24 cellular contexts compared by ENCODE assay signal in genomic region chr13:50213526-50213925, GRCh38.
"Had no signal": no experiment of that assay in that cellular context is flagged by ENCODE, and none has a peak within 500 bp of the region (broad histone marks: within the 10 kb centered on the region; RNA-seq: fewer than 3 reads in every experiment).

No MANE protein-coding gene starts in this region.

- H3K27me3 ChIP-seq: gastroesophageal sphincter, heart left ventricle, hepatocyte, left lung, testis, tibial artery had no signal

- H3K4me3 ChIP-seq: coronary artery, gastroesophageal sphincter, heart left ventricle, hepatocyte, left lung, prostate gland, skin epidermis, testis, tibial artery had no signal

- H3K27me3 Mint-ChIP-seq: stimulated activated memory B cell treated with anti-CD40 and anti-IgM and Interleukin-4, amounts not matched to agents 10 μg/mL and 1 μg/mL and 100 μg/mL, for 72 hours; type B pancreatic cell had no signal

- H3K9me3 ChIP-seq: prostate gland, testis had no signal

- H3K27ac Mint-ChIP-seq: effector memory CD8-positive, alpha-beta T cell; naive thymus-derived CD8-positive, alpha-beta T cell; nephron progenitor cell; stimulated activated memory B cell treated with anti-CD40 and anti-IgM and Interleukin-4, amounts not matched to agents 10 μg/mL and 1 μg/mL and 100 μg/mL, for 72 hours; type B pancreatic cell had no signal

- ATAC-seq: effector memory CD8-positive, alpha-beta T cell; foreskin keratinocyte; gastroesophageal sphincter; heart left ventricle; left cardiac atrium; left lung; naive thymus-derived CD8-positive, alpha-beta T cell; right cardiac atrium; stimulated activated memory B cell treated with anti-CD40 and anti-IgM and Interleukin-4, amounts not matched to agents 10 μg/mL and 1 μg/mL and 100 μg/mL, for 72 hours; stimulated activated naive CD8-positive, alpha-beta T cell treated with anti-CD3 and anti-CD28 coated beads, Interleukin-15, Interleukin-2, amounts not matched to agents 100 U/mL and 50 U/mL, for 24 hours had no signal

- DNase-seq: dermis blood vessel endothelial cell; effector memory CD8-positive, alpha-beta T cell; foreskin keratinocyte; heart left ventricle; left cardiac atrium; left lung; naive thymus-derived CD8-positive, alpha-beta T cell; nephron progenitor cell; nucleus accumbens; right cardiac atrium; stimulated activated CD4-positive, alpha-beta T cell treated with anti-CD3 and anti-CD28 coated beads, Interleukin-12 subunit alpha, Interleukin-12 subunit beta, amount 100 ng/mL, for 4 hours; stimulated activated CD4-positive, alpha-beta T cell treated with anti-CD3 and anti-CD28 coated beads, Interleukin-1b, Interleukin-23, amount 100 ng/mL, for 48 hours; stimulated activated CD4-positive, alpha-beta T cell treated with anti-CD3 and anti-CD28 coated beads, Interleukin-4, amount 100 ng/mL, for 24 hours; stimulated activated naive CD8-positive, alpha-beta T cell treated with anti-CD3 and anti-CD28 coated beads, Interleukin-15, Interleukin-2, amounts not matched to agents 100 U/mL and 50 U/mL, for 24 hours; substantia nigra; testis; tibial artery had no signal

- H3K36me3 ChIP-seq: gastroesophageal sphincter, heart left ventricle, left lung, prostate gland, tibial artery had no signal

- H3K27ac ChIP-seq: coronary artery, foreskin keratinocyte, gastroesophageal sphincter, heart left ventricle, hepatocyte, left lung, prostate gland, skin epidermis, testis, tibial artery had no signal

- H3K36me3 Mint-ChIP-seq: type B pancreatic cell had no signal

- H3K4me3 Mint-ChIP-seq: effector memory CD8-positive, alpha-beta T cell; naive thymus-derived CD8-positive, alpha-beta T cell; nephron progenitor cell; stimulated activated memory B cell treated with anti-CD40 and anti-IgM and Interleukin-4, amounts not matched to agents 10 μg/mL and 1 μg/mL and 100 μg/mL, for 72 hours; type B pancreatic cell had no signal

- H3K4me1 ChIP-seq: foreskin keratinocyte, prostate gland had no signal
